Comparison of ENCODE assay signal across 9 cellular contexts in the genomic region with DNA sequence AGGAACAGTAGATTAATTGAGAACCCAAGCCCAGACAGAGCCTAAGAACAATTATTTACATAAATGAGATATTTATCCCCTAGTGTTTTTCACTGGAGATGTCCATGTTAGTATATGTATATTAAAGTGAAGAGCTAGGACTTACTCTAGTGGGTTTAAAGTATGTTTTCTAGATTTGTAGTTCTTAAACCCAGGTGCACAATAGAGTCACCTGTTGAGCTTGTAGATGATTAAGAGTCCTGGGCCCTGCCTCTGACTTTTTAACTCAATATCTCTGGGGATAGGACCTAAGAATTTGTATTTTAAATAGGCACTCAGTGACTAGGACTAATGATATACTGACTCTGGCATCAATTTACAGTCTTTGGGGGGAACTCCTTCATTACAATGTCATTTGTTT.
"Had no signal": no experiment of that assay in that cellular context is flagged by ENCODE, and none has a peak within 500 bp of the region (broad histone marks: within the 10 kb centered on the region; RNA-seq: fewer than 3 reads in every experiment).

No MANE protein-coding gene starts in this region.

- H3K4me3 ChIP-seq: K562 had no signal

- H3K4me2 ChIP-seq: KMS-11 had no signal

- FAIRE-seq: HepG2, HTR-8/SVneo, K562 had no signal

- H3K9ac ChIP-seq: KMS-11 had no signal

- DNase-seq: IMR-90, Karpas-422, KBM-7, KG1 had no signal

- H3K27ac ChIP-seq: HL-60, KMS-11 had no signal

- ATAC-seq: HepG2, K562 had no signal
